In the genomic region with DNA sequence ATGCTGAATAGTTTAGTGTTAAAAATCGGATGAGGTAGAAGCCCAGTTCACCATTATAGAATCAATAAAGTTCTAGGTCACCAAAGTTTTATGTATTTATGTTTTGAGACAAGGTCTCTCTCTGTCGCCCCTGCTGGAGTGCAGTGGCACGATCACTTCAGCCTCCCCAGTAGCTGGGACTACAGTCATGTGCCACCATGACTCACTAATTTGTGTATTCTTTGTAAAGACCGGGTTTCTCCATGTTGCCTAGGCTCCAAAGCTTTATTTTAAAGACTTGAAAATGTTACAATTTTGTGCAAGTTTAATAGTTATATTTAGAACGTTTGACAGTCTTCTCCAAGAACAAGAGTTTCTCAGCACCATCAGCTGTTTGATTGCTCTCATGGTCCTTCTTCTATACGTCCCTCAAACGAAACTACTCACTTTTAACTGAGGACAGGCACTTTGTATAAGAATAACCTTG, we compare ENCODE assay signal across 8 cellular contexts. TPM values are rescaled to one million over a fixed set of nuclear protein-coding genes. Genes with fewer than 3 reads are reported as not detected.
DNase-seq lines count a peak whose midpoint lies in the region; ATAC-seq and TF ChIP-seq lines count a peak whose summit lies in the region.

No MANE protein-coding gene starts in this region.

- no peak overlapping the region for H3K4me3 ChIP-seq in BLaER1 treated with 17β-estradiol and CSF1 and Interleukin-3, amounts not matched to agents 10 nM and 100 nM
- H3K4me3 ChIP-seq in HEK293 (ENCODE audit: low read depth, low read length) = no peak overlapping the region
- H3K4me3 ChIP-seq in cardiac fibroblast (replicated peaks in 1 of 2; ENCODE audit: low read depth in 2 of 2, low read length in 2 of 2) = no peak overlapping the region
- H3K4me3 ChIP-seq in mesenchymal stem cell (ENCODE audit: insufficient read depth in 1 of 2, low read depth in 1 of 2, low read length in 2 of 2) = no peak overlapping the region
- no peak overlapping the region for H3K4me3 ChIP-seq in upper lobe of right lung

- WGBS in mesenchymal stem cell = 10% methylated on average over 2 of the region's 7 CpGs

- no peak overlapping the region for H2AK5ac ChIP-seq in mesenchymal stem cell (ENCODE audit: low read length, severe bottlenecking)

- H3K18ac ChIP-seq in mesenchymal stem cell (ENCODE audit: low read depth in 1 of 2, low read length in 2 of 2) = no peak overlapping the region

- TF ChIP-seq CTCF in HEK293 (tag by site-specific recombination; IDR thresholded peaks at IDR 0.05) (no peak), cardiac fibroblast (IDR thresholded peaks at IDR 0.05; ENCODE audit: low read depth, low read length) (peak; percentile 72), upper lobe of right lung (IDR thresholded peaks at IDR 0.05) (peak; percentile 44)

- peak overlapping the region in 10 of 11 experiments; percentile 8 to 74 (median 44); a peak in 12 of 22 replicates for H3K27ac ChIP-seq in BLaER1 treated with 17β-estradiol and CSF1 and Interleukin-3, amounts not matched to agents 10 nM and 100 nM
- H3K27ac ChIP-seq in HEK293 (ENCODE audit: extremely low read depth, low read depth, low read length) (no peak overlapping the region), mesenchymal stem cell (ENCODE audit: low read length, poor library complexity, severe bottlenecking) (peak overlapping the region; percentile 23), upper lobe of right lung (no peak overlapping the region)

- H3K4me2 ChIP-seq in BLaER1 treated with 17β-estradiol and CSF1 and Interleukin-3, amounts not matched to agents 10 nM and 100 nM = peak overlapping the region in 3 of 11 experiments; percentile 25 to 68 (median 32); a peak in 4 of 22 replicates
- H3K4me2 ChIP-seq in mesenchymal stem cell (ENCODE audit: low read length, poor library complexity, severe bottlenecking) = no peak overlapping the region

- H2BK5ac ChIP-seq in mesenchymal stem cell (ENCODE audit: low read depth, low read length, poor library complexity, severe bottlenecking) = no peak overlapping the region

- no peak overlapping the region for H3K4ac ChIP-seq in mesenchymal stem cell (ENCODE audit: low read depth in 1 of 2, low read length in 2 of 2)

- no peak overlapping the region for H2BK12ac ChIP-seq in mesenchymal stem cell (ENCODE audit: low read length in 2 of 2)

- H3K79me1 ChIP-seq in mesenchymal stem cell (replicated peaks; ENCODE audit: low read length, poor library complexity, severe bottlenecking) = peaks cover 28% of the 10 kb centered on the region

- H3K9ac ChIP-seq in BLaER1 treated with 17β-estradiol and CSF1 and Interleukin-3, amounts not matched to agents 10 nM and 100 nM = peak overlapping the region in 1 of 11 experiments; percentile 19; a peak in 1 of 22 replicates
- H3K9ac ChIP-seq in mesenchymal stem cell (ENCODE audit: low read length) = peak overlapping the region; percentile 76

- POLR2A ChIA-PET in HEK293 (lab: Yijun Ruan, JAX) = interaction anchor here (1.0 kb wide), 1 partner anchor 40 kb away, joined by 3 read pairs; no protein-coding TSS in a partner anchor

- intact Hi-C loops in upper lobe of right lung (cut with DNase I) = no loop called here

- H4K91ac ChIP-seq in mesenchymal stem cell (ENCODE audit: low read length) = no peak overlapping the region

- no peak overlapping the region for H2BK15ac ChIP-seq in mesenchymal stem cell (ENCODE audit: low read depth, poor library complexity, severe bottlenecking)

- no peak overlapping the region for H4K8ac ChIP-seq in mesenchymal stem cell (ENCODE audit: low read length)

- no peaks in the 10 kb centered on the region for H3K9me3 ChIP-seq in BLaER1 treated with 17β-estradiol and CSF1 and Interleukin-3, amounts not matched to agents 10 nM and 100 nM (replicated peaks in 1 of 11)
- H3K9me3 ChIP-seq in HEK293 (ENCODE audit: control insufficient read depth, insufficient read depth, low read depth, low read length) (no peaks in the 10 kb centered on the region), mesenchymal stem cell (ENCODE audit: control insufficient read depth, low read length) (no peaks in the 10 kb centered on the region), upper lobe of right lung (no peaks in the 10 kb centered on the region)

- CTCF ChIA-PET in HEK293 (lab: Yijun Ruan, JAX) = interaction anchor here (0.6 to 3.2 kb wide), 11 partner anchors 9 to 137 kb away, joined by 3 to 10 read pairs (median 4); no protein-coding TSS in a partner anchor

- H3K36me3 ChIP-seq in BLaER1 treated with 17β-estradiol and CSF1 and Interleukin-3, amounts not matched to agents 10 nM and 100 nM = peaks cover 93 to 100% (median 100%) of the 10 kb centered on the region in 11 experiments
- peaks cover 45 to 68% of the 10 kb centered on the region in 2 experiments for H3K36me3 ChIP-seq in HEK293 (ENCODE audit: control insufficient read depth in 2 of 2, insufficient read depth in 1 of 2, low read length in 2 of 2)
- H3K36me3 ChIP-seq in mesenchymal stem cell (ENCODE audit: control insufficient read depth in 1 of 2, insufficient read depth in 2 of 2, low read depth in 1 of 2, low read length in 2 of 2) = peaks cover 37 to 53% of the 10 kb centered on the region in 2 experiments
- peaks cover 54% of the 10 kb centered on the region for H3K36me3 ChIP-seq in upper lobe of right lung

- H3K27me3 ChIP-seq in BLaER1 treated with 17β-estradiol and CSF1 and Interleukin-3, amounts not matched to agents 10 nM and 100 nM = no peaks in the 10 kb centered on the region
- H3K27me3 ChIP-seq in mesenchymal stem cell (ENCODE audit: control insufficient read depth in 1 of 2, insufficient read depth in 1 of 2, low read length in 2 of 2) = no peaks in the 10 kb centered on the region
- no peaks in the 10 kb centered on the region for H3K27me3 ChIP-seq in upper lobe of right lung

- no peak overlapping the region for H2BK120ac ChIP-seq in mesenchymal stem cell (ENCODE audit: low read depth, low read length)

- peaks cover 0 to 40% (median 28%) of the 10 kb centered on the region in 11 experiments; a peak in 18 of 22 replicates for H4K20me1 ChIP-seq in BLaER1 treated with 17β-estradiol and CSF1 and Interleukin-3, amounts not matched to agents 10 nM and 100 nM

- DNase-seq in T follicular helper cell (ENCODE audit: low read depth) = peak; percentile 18
- DNase-seq in cardiac fibroblast (ENCODE audit: low read depth in 2 of 2) = peak; percentile 75 to 86
- peak; percentile 94 for DNase-seq in mesenchymal stem cell
- no peak for DNase-seq in upper lobe of right lung
- DNase-seq in ureter (ENCODE audit: low spot score) = no peak

- H3K14ac ChIP-seq in mesenchymal stem cell (ENCODE audit: low read length in 2 of 2) = no peak overlapping the region

- peak; percentile 83 for ATAC-seq in upper lobe of right lung
- ATAC-seq in HG03571 (IDR thresholded peaks at IDR 0.05; ENCODE audit: unreplicated experiment) = no peak

- peaks cover 7 to 52% (median 37%) of the 10 kb centered on the region in 10 experiments; a peak in 19 of 20 replicates for H3K4me1 ChIP-seq in BLaER1 treated with 17β-estradiol and CSF1 and Interleukin-3, amounts not matched to agents 10 nM and 100 nM
- no peaks in the 10 kb centered on the region for H3K4me1 ChIP-seq in HEK293 (ENCODE audit: control insufficient read depth, insufficient read depth, low read length)
- peaks cover 6% of the 10 kb centered on the region for H3K4me1 ChIP-seq in mesenchymal stem cell (ENCODE audit: control insufficient read depth, insufficient read depth, low read depth, low read length)
- no peaks in the 10 kb centered on the region for H3K4me1 ChIP-seq in upper lobe of right lung

- H2AFZ ChIP-seq in mesenchymal stem cell (ENCODE audit: low read depth, low read length) = no peak overlapping the region

- H3K23ac ChIP-seq in mesenchymal stem cell (ENCODE audit: low read length in 2 of 2) = no peak overlapping the region

TF ChIP-seq in HEK293, 187 proteins besides CTCF, POLR2A, EP300 and RAD21 (continues in another document):
- TF ChIP-seq ZNF571 (tag by site-specific recombination; IDR thresholded peaks at IDR 0.05) (no peak), ZNF423 (tag by site-specific recombination; IDR thresholded peaks at IDR 0.05) (no peak), ZNF791 (tag by site-specific recombination; IDR thresholded peaks at IDR 0.05) (no peak), ZNF768 (tag by site-specific recombination; IDR thresholded peaks at IDR 0.05) (no peak), ZNF549 (tag by site-specific recombination; IDR thresholded peaks at IDR 0.05) (no peak), ZEB2 (tag by site-specific recombination; IDR thresholded peaks at IDR 0.05) (0 out of 2 replicates have a peak, but pooled peaks have one; percentile 30), ZNF600 (tag by site-specific recombination; IDR thresholded peaks at IDR 0.05) (no peak), ZNF830 (tag by site-specific recombination; IDR thresholded peaks at IDR 0.05; ENCODE audit: low read depth) (no peak), ZNF394 (tag by site-specific recombination; IDR thresholded peaks at IDR 0.05; ENCODE audit: borderline replicate concordance) (peak; percentile 14; the same call in 1 of the 2 replicates), MZF1 (tag by site-specific recombination; IDR thresholded peaks at IDR 0.05; ENCODE audit: borderline replicate concordance) (peak; percentile 48; the same call in 1 of the 2 replicates), ZNF555 (tag by site-specific recombination; conservative IDR thresholded peaks at IDR 0.05) (no peak), TRIM28 (IDR thresholded peaks at IDR 0.05; ENCODE audit: borderline replicate concordance, low read length) (no peak), ZNF274 (IDR thresholded peaks at IDR 0.05; ENCODE audit: low read length) (no peak), ZNF274 (tag by site-specific recombination; IDR thresholded peaks at IDR 0.05; ENCODE audit: borderline replicate concordance) (no peak), ZNF223 (tag by site-specific recombination; IDR thresholded peaks at IDR 0.05) (no peak), ZNF747 (tag by site-specific recombination; IDR thresholded peaks at IDR 0.05) (no peak)
- TF ChIP-seq, protein P1, sequence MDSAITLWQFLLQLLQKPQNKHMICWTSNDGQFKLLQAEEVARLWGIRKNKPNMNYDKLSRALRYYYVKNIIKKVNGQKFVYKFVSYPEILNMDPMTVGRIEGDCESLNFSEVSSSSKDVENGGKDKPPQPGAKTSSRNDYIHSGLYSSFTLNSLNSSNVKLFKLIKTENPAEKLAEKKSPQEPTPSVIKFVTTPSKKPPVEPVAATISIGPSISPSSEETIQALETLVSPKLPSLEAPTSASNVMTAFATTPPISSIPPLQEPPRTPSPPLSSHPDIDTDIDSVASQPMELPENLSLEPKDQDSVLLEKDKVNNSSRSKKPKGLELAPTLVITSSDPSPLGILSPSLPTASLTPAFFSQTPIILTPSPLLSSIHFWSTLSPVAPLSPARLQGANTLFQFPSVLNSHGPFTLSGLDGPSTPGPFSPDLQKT (IDR thresholded peaks at IDR 0.05; ENCODE audit: borderline replicate concordance, low read depth, low read length) = no peak

RNA-seq across cellular contexts. Expression of gene NDE1, which starts 32.1 kb away (rescaled TPM):
- 23.1 TPM for polyA plus RNA-seq in mesenchymal stem cell (2013, experiment 1 of 2)
- 22.8 TPM for polyA plus RNA-seq in mesenchymal stem cell (2013, experiment 2 of 2)
- total RNA-seq in upper lobe of right lung (28.9 TPM), ureter (30.8 TPM)

RNA-seq across cellular contexts. Expression of gene MARF1, which starts 39.2 kb away (rescaled TPM):
- 20.0 TPM for polyA plus RNA-seq in mesenchymal stem cell (2013, experiment 1 of 2)
- polyA plus RNA-seq in mesenchymal stem cell (2013, experiment 2 of 2) = 16.7 TPM
- total RNA-seq in upper lobe of right lung (97.1 TPM), ureter (98.3 TPM)

Comparison
In these comparisons a context has a peak if more than half of its experiments do, and no peak if none do; other contexts are left out.
1. H3K27ac ChIP-seq: peak in BLaER1 treated with 17β-estradiol and CSF1 and Interleukin-3, amounts not matched to agents 10 nM and 100 nM (10 of 11) and mesenchymal stem cell (single experiment); none in HEK293 (single experiment) and upper lobe of right lung (single experiment).
2. DNase-seq: peak in T follicular helper cell (single experiment), cardiac fibroblast (2 of 2) and mesenchymal stem cell (single experiment); none in upper lobe of right lung (single experiment) and ureter (single experiment).